1 cellular context compared by ENCODE assay signal in the genomic region with DNA sequence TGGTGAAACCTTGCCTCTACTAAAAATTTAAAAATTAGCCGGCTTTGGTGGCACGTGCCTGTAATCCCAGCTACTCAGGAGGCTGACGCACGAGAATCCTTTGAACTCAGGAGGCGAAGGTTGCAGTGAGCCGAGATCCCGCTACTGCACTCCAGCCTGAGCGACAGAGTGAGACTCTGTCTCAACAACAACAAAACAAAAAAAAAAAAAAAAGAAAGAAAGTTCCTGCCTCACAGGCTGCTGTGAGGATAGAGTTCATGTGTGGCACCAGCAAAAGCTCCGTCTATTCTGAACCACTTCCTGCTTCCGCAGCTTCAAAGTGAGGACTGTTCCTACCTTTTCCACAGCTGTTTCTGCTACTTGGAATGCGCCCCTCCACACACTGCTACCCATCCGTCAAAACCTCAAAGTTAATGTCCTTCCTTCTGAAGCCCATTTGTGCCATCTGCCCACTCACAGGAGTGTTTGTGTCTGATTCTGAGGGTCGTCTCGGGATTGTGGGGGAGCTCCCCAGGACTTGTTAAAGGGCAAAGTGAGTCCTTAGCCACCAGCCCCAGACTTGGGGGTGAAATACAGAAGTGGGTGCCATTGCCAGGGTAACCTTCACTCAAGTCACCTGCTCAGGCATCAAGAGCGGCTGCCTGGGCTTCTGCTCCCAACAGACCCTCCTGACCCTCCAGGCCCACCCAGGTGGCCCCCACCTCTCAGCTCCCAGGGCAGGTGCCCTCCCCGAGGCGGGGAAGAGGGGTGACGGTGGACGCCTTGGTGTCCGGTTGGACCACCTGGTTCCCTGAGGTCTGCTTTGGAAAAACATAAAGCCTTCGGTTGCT.
TF ChIP-seq lines count a peak whose summit lies in the region.

No MANE protein-coding gene starts in this region.

TF ChIP-seq in HCT116, 20 proteins besides CTCF, POLR2A, EP300 and RAD21 (continued from another document):
- TF ChIP-seq FOSL1 (IDR thresholded peaks at IDR 0.05; ENCODE audit: low read depth) (no peak), ELF1 (IDR thresholded peaks at IDR 0.05; ENCODE audit: borderline replicate concordance, low read depth) (no peak), REST (IDR thresholded peaks at IDR 0.05; ENCODE audit: low read depth) (no peak), JUND (IDR thresholded peaks at IDR 0.05) (no peak), ZFX (IDR thresholded peaks at IDR 0.05) (no peak)
- TF ChIP-seq, protein P1, sequence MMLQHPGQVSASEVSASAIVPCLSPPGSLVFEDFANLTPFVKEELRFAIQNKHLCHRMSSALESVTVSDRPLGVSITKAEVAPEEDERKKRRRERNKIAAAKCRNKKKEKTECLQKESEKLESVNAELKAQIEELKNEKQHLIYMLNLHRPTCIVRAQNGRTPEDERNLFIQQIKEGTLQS (IDR thresholded peaks at IDR 0.05), result no peak
